Comparison of ENCODE assay signal across 19 cellular contexts in the genomic region with DNA sequence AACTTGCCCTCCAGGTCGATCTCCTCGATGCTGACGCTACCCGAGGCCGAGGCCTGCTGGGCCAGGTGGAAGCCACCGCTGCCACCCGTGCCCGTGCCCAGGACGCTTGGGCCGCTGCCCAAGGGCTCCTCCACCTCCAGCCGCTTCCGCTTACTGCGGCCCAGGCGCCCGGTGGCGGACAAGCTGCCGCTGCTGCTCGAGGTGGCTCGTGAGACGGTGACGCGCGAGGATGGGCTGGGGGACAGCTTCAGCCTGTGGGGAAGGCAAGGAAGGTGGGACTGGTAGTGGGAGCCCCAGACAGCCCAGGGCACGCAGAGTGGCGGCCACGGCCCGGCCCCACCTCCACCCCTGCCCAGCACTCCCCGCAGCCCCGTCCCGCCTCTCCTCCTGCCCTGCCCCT. TPM values are rescaled to one million over a fixed set of nuclear protein-coding genes. Genes with fewer than 3 reads are reported as not detected.
DNase-seq lines count a peak whose midpoint lies in the region; ATAC-seq, FAIRE-seq and TF ChIP-seq lines count a peak whose summit lies in the region.
"Had no signal": no experiment of that assay in that cellular context is flagged by ENCODE, and none has a peak within 500 bp of the region (broad histone marks: within the 10 kb centered on the region; RNA-seq: fewer than 3 reads in every experiment).

No MANE protein-coding gene starts in this region.

- H3K4ac ChIP-seq in neuronal stem cell (ENCODE audit: low read length) = no peak overlapping the region

- intact Hi-C loops in K562 (cut with micrococcal nuclease) = no loop called here

- H3K27me3 ChIP-seq in GM06990 (replicated peaks; ENCODE audit: control insufficient read depth, insufficient read depth, low read length) (no peaks in the 10 kb centered on the region), K562 (ENCODE audit: control insufficient read depth in 2 of 2, insufficient read depth in 2 of 2, low read length in 2 of 2) (no peaks in the 10 kb centered on the region), neuronal stem cell (ENCODE audit: control insufficient read depth in 3 of 3, insufficient read depth in 3 of 3, low read depth in 1 of 3, low read length in 3 of 3) (no peaks in the 10 kb centered on the region)

- no peak overlapping the region for H3K27ac ChIP-seq in K562 (ENCODE audit: extremely low read depth, low read depth, low read length)
- no peak overlapping the region for H3K27ac ChIP-seq in neuronal stem cell (replicated peaks; ENCODE audit: low read length)

- H3K23ac ChIP-seq in neuronal stem cell (ENCODE audit: low read depth, low read length, poor library complexity) = peak overlapping the region; percentile 65

- no peak overlapping the region for H3K4me3 ChIP-seq in GM06990 (replicated peaks; ENCODE audit: low read depth, low read length)
- no peak overlapping the region for H3K4me3 ChIP-seq in K562
- H3K4me3 ChIP-seq in neuronal stem cell (ENCODE audit: low read length in 2 of 2) = no peak overlapping the region
- H3K4me3 ChIP-seq: GM12878, GM23338 had no signal

- POLR2A ChIA-PET in K562 (lab: Yijun Ruan, JAX) = interaction anchor here (0.6 to 1.4 kb wide), 2 partner anchors 9 to 24 kb away, joined by 3 read pairs; no protein-coding TSS in a partner anchor

- peaks cover 41% of the 10 kb centered on the region for H3K36me3 ChIP-seq in GM06990 (ENCODE audit: control insufficient read depth, insufficient read depth, low read length)
- peaks cover 83% of the 10 kb centered on the region; the same call in 2 of the 3 replicates for H3K36me3 ChIP-seq in K562 (ENCODE audit: control insufficient read depth, insufficient read depth, low read length)
- H3K36me3 ChIP-seq in neuronal stem cell (replicated peaks in 1 of 2; ENCODE audit: control insufficient read depth in 2 of 2, insufficient read depth in 2 of 2, low read length in 2 of 2) = peaks cover 59 to 80% of the 10 kb centered on the region in 2 donors

- H3K79me2 ChIP-seq in K562 (ENCODE audit: control insufficient read depth, insufficient read depth, low read length) = no peaks in the 10 kb centered on the region; the same call in 2 of the 3 replicates

- H3K4me1 ChIP-seq in K562 (replicated peaks in 1 of 2; ENCODE audit: control insufficient read depth in 2 of 2, insufficient read depth in 2 of 2, low read length in 2 of 2) (peaks cover 0 to 36% of the 10 kb centered on the region in 2 experiments; a peak in 2 of 5 replicates), neuronal stem cell (ENCODE audit: control insufficient read depth in 2 of 2, insufficient read depth in 1 of 2, low read depth in 1 of 2, low read length in 2 of 2) (no peaks in the 10 kb centered on the region)

- CTCF ChIA-PET in K562 (lab: Yijun Ruan, JAX; ENCODE audit: low intra/inter-chr PET ratio) = no interaction called here

- H2BK5ac ChIP-seq in neuronal stem cell (ENCODE audit: low read length) = no peak overlapping the region

- H4K8ac ChIP-seq in neuronal stem cell (ENCODE audit: low read depth, low read length) = no peak overlapping the region

- H3K14ac ChIP-seq in neuronal stem cell (ENCODE audit: low read length) = no peak overlapping the region

- H2BK15ac ChIP-seq in neuronal stem cell (ENCODE audit: low read length) = no peak overlapping the region

- 92% methylated on average over 21 of the region's 30 CpGs for WGBS in K562 (ENCODE audit: insufficient coverage, low coverage, missing lambda C conversion rate)
- no CpG with 5 or more reads among the region's 30 CpGs for WGBS in neuronal stem cell (ENCODE audit: extremely low coverage in 2 of 2, insufficient read length in 2 of 2, insufficient replicate concordance in 1 of 2), 2 donors

- FAIRE-seq in K562 (lab: Jason Lieb, UNC) = no peak
- FAIRE-seq: G401.6, GM12878, GM19239 had no signal

- no peak overlapping the region for H2BK12ac ChIP-seq in neuronal stem cell (ENCODE audit: low read length)

- H3K79me1 ChIP-seq in neuronal stem cell (ENCODE audit: low read depth, low read length) = peaks cover 19% of the 10 kb centered on the region

- H3K18ac ChIP-seq in neuronal stem cell (ENCODE audit: low read length) = no peak overlapping the region

- in situ Hi-C loops in K562 (cut with MboI) = no loop called here

- no peak overlapping the region for H2BK120ac ChIP-seq in neuronal stem cell (ENCODE audit: low read depth, low read length)

- no TSS peak for BruUV-seq in K562 (replicated peaks; lab: Mats Ljungman, UMichigan)

- DNase-seq in GM06990 (ENCODE audit: extremely low read depth, insufficient read length) (peak; percentile 17), K562 (ENCODE audit: extremely low read depth in 1 of 4, low spot score in 3 of 4) (no peak), neuronal stem cell (ENCODE audit: low spot score) (no peak), HUDEP-2 (lab: John Stamatoyannopoulos, UW; ENCODE audit: unreplicated experiment in 76 of 76) (no peak), NCI-H2081 treated with DMSO at 0.1 percent for 48 hours (lab: John Stamatoyannopoulos, UW) (no peak)
- DNase-seq: C1 segment of cervical spinal cord; Calu3; CD4-positive, alpha-beta memory T cell; COR-L47; DMS53; DMS79 treated with DMSO at 0.1 percent for 48 hours; H9; HFFc6 had no signal

- TF ChIP-seq CTCF in GM06990 (IDR thresholded peaks at IDR 0.05; ENCODE audit: insufficient read depth, low read length, poor library complexity, severe bottlenecking) (no peak), K562 (IDR thresholded peaks at IDR 0.05 in 2 of 3, conservative IDR thresholded peaks at IDR 0.05 in 1 of 3; ENCODE audit: insufficient read depth in 2 of 3, low read depth in 1 of 3, low read length in 3 of 3) (no peak)

- no peak overlapping the region for H3K4me2 ChIP-seq in K562 (ENCODE audit: insufficient read depth, low read length)
- no peak overlapping the region for H3K4me2 ChIP-seq in neuronal stem cell (ENCODE audit: insufficient read depth, low read length, poor library complexity, severe bottlenecking)
- H3K4me2 ChIP-seq: GM23338 had no signal

- H2AFZ ChIP-seq in K562 (ENCODE audit: low read depth, low read length) (no peak overlapping the region), neuronal stem cell (ENCODE audit: low read length) (no peak overlapping the region)
- H2AFZ ChIP-seq: GM23338 had no signal

- TF ChIP-seq EP300 in K562 (IDR thresholded peaks at IDR 0.05; ENCODE audit: low read length) = no peak

- H3K9ac ChIP-seq in K562 (ENCODE audit: insufficient read depth in 1 of 2, low read depth in 2 of 2, low read length in 2 of 2) (no peak overlapping the region), neuronal stem cell (ENCODE audit: low read depth, low read length, poor library complexity) (no peak overlapping the region)

- H3K9me1 ChIP-seq in K562 (ENCODE audit: control insufficient read depth, insufficient read depth, low read length) = no peaks in the 10 kb centered on the region

- H4K91ac ChIP-seq in neuronal stem cell (ENCODE audit: low read depth, low read length, poor library complexity) = no peak overlapping the region

- no peaks in the 10 kb centered on the region for H4K20me1 ChIP-seq in K562 (replicated peaks; ENCODE audit: control insufficient read depth, insufficient read depth, low read length)

- no peak overlapping the region for H2AK5ac ChIP-seq in neuronal stem cell (ENCODE audit: low read depth, low read length)

- ATAC-seq in K562 = no peak
- ATAC-seq in HG03469 (IDR thresholded peaks at IDR 0.05; ENCODE audit: unreplicated experiment) = no peak
- ATAC-seq: GM12878, GM23338, HCT116 had no signal

- H3K9me3 ChIP-seq in K562 (replicated peaks; ENCODE audit: control insufficient read depth, insufficient read depth, low read depth, low read length) (no peaks in the 10 kb centered on the region), neuronal stem cell (replicated peaks in 1 of 2; ENCODE audit: control insufficient read depth in 2 of 2, insufficient read depth in 1 of 2, low read depth in 1 of 2, low read length in 2 of 2) (no peaks in the 10 kb centered on the region)

- no peak for TF ChIP-seq RAD21 in K562 (CRISPR knock-in tag; conservative IDR thresholded peaks at IDR 0.05 in 1 of 2, IDR thresholded peaks at IDR 0.05 in 1 of 2)

- no peak for TF ChIP-seq POLR2A in K562 (conservative IDR thresholded peaks at IDR 0.05)

RNA-seq across cellular contexts. Expression of a gene that starts 6.5 kb away (rescaled TPM):
- 33.4 and 83.5 TPM in 2 replicates for total RNA-seq in K562 (2011; cell fraction: chromatin; rRNA removed; ENCODE audit: low replicate concordance)
- total RNA-seq in K562 (2011; cell fraction: nucleolus; rRNA removed) = 50.0 and 67.9 TPM in 2 replicates
- total RNA-seq in K562 (2011; cell fraction: nucleoplasm; rRNA removed) = 30.1 and 33.7 TPM in 2 replicates
- total RNA-seq in K562 (2014; rRNA removed) (112 and 140 TPM in 2 replicates), K562 (2014; rRNA removed; fragmentation: Illumina TruSeq; extraction: Trizol) (13.8 and 18.7 TPM in 2 replicates), K562 (2015; rRNA removed; fragmentation: Illumina TruSeq; extraction: Trizol) (81.1 and 90.4 TPM in 2 replicates), K562 (2021) (215 and 235 TPM in 2 replicates)
- polyA plus RNA-seq in K562 (2011; rRNA removed) (35.0 and 50.3 TPM in 2 replicates), K562 (2014; fragmentation: Illumina TruSeq; extraction: Trizol) (20.3 and 68.0 TPM in 2 replicates), K562 (2014; fragmentation: Nextera tagmentation; extraction: Ambion mirVana) (10 to 100 TPM; 17.6 to 71.8 TPM), K562 (2014; rRNA removed) (105 and 132 TPM in 2 replicates)
- 77.5 and 236 TPM in 2 replicates for polyA plus RNA-seq in K562 (2011; cell fraction: cytosol; rRNA removed)
- polyA plus RNA-seq in K562 (2011; cell fraction: nucleus; rRNA removed) = 41.8 and 63.1 TPM in 2 replicates
- polyA plus RNA-seq in K562 (2012) = 83.8 and 112 TPM in 2 replicates
- polyA minus RNA-seq in K562 (2011; rRNA and poly(A)+ RNA removed) = 4.1 and 9.6 TPM in 2 replicates
- 27.2 and 34.0 TPM in 2 replicates for polyA minus RNA-seq in K562 (2011; cell fraction: cytosol; rRNA and poly(A)+ RNA removed)
- 18.0 and 20.1 TPM in 2 replicates for polyA minus RNA-seq in K562 (2011; cell fraction: nucleus; rRNA and poly(A)+ RNA removed)
- 75.3 TPM for polyA plus RNA-seq in neuronal stem cell (2013, experiment 1 of 2)
- polyA plus RNA-seq in neuronal stem cell (2013, experiment 2 of 2) = 72.7 TPM

RNA-seq across cellular contexts. Expression of a gene that starts 22.9 kb away (rescaled TPM):
- 40.1 and 85.1 TPM in 2 replicates for total RNA-seq in K562 (2011; cell fraction: chromatin; rRNA removed; ENCODE audit: low replicate concordance)
- total RNA-seq in K562 (2011; cell fraction: nucleolus; rRNA removed) = 40.9 and 42.2 TPM in 2 replicates
- 35.7 and 48.3 TPM in 2 replicates for total RNA-seq in K562 (2011; cell fraction: nucleoplasm; rRNA removed)
- total RNA-seq in K562 (2014; rRNA removed) = 133 and 141 TPM in 2 replicates
- 46.8 and 52.9 TPM in 2 replicates for total RNA-seq in K562 (2014; rRNA removed; fragmentation: Illumina TruSeq; extraction: Trizol)
- total RNA-seq in K562 (2015; rRNA removed; fragmentation: Illumina TruSeq; extraction: Trizol) = 105 and 106 TPM in 2 replicates
- total RNA-seq in K562 (2021) = 98.3 and 123 TPM in 2 replicates
- polyA plus RNA-seq in K562 (2011; rRNA removed) = 90.3 and 94.7 TPM in 2 replicates
- polyA plus RNA-seq in K562 (2011; cell fraction: cytosol; rRNA removed) = 191 and 212 TPM in 2 replicates
- 59.1 and 76.5 TPM in 2 replicates for polyA plus RNA-seq in K562 (2011; cell fraction: nucleus; rRNA removed)
- 58.8 and 94.2 TPM in 2 replicates for polyA plus RNA-seq in K562 (2012)
- 117 and 161 TPM in 2 replicates for polyA plus RNA-seq in K562 (2014; fragmentation: Illumina TruSeq; extraction: Trizol)
- polyA plus RNA-seq in K562 (2014; fragmentation: Nextera tagmentation; extraction: Ambion mirVana) = under 1 TPM; 0.48 to 0.71 TPM
- 94.5 and 105 TPM in 2 replicates for polyA plus RNA-seq in K562 (2014; rRNA removed)
- 57.4 and 85.2 TPM in 2 replicates for polyA minus RNA-seq in K562 (2011; rRNA and poly(A)+ RNA removed)
- polyA minus RNA-seq in K562 (2011; cell fraction: cytosol; rRNA and poly(A)+ RNA removed) = 48.5 and 69.4 TPM in 2 replicates
- polyA minus RNA-seq in K562 (2011; cell fraction: nucleus; rRNA and poly(A)+ RNA removed) = 10.8 and 13.6 TPM in 2 replicates
- polyA plus RNA-seq in neuronal stem cell (2013, experiment 1 of 2) = 123 TPM
- 124 TPM for polyA plus RNA-seq in neuronal stem cell (2013, experiment 2 of 2)

RNA-seq across cellular contexts. Expression of a gene that starts 42.1 kb away (rescaled TPM):
- total RNA-seq in K562 (2011; cell fraction: chromatin; rRNA removed; ENCODE audit: low replicate concordance) = 7.1 and 17.3 TPM in 2 replicates
- 18.6 and 27.0 TPM in 2 replicates for total RNA-seq in K562 (2011; cell fraction: nucleolus; rRNA removed)
- total RNA-seq in K562 (2011; cell fraction: nucleoplasm; rRNA removed) = 12.8 and 19.0 TPM in 2 replicates
- total RNA-seq in K562 (2014; rRNA removed) (3.9 and 4.1 TPM in 2 replicates), K562 (2014; rRNA removed; fragmentation: Illumina TruSeq; extraction: Trizol) (1.7 and 2.1 TPM in 2 replicates), K562 (2015; rRNA removed; fragmentation: Illumina TruSeq; extraction: Trizol) (1.9 and 2.0 TPM in 2 replicates), K562 (2021) (2.9 and 3.1 TPM in 2 replicates)
- polyA plus RNA-seq in K562 (2011; rRNA removed) (2.7 and 4.7 TPM in 2 replicates), K562 (2014; fragmentation: Illumina TruSeq; extraction: Trizol) (0.79 and 1.0 TPM in 2 replicates), K562 (2014; fragmentation: Nextera tagmentation; extraction: Ambion mirVana) (under 1 TPM; 0.06 to 0.18 TPM), K562 (2014; rRNA removed) (2.5 and 2.7 TPM in 2 replicates)
- polyA plus RNA-seq in K562 (2011; cell fraction: cytosol; rRNA removed) = 5.2 and 6.5 TPM in 2 replicates
- 8.7 and 19.6 TPM in 2 replicates for polyA plus RNA-seq in K562 (2011; cell fraction: nucleus; rRNA removed)
- polyA plus RNA-seq in K562 (2012) = 2.9 and 8.2 TPM in 2 replicates
- polyA minus RNA-seq in K562 (2011; rRNA and poly(A)+ RNA removed) = 3.5 and 5.2 TPM in 2 replicates
- polyA minus RNA-seq in K562 (2011; cell fraction: cytosol; rRNA and poly(A)+ RNA removed) = 4.3 and 18.2 TPM in 2 replicates
- polyA minus RNA-seq in K562 (2011; cell fraction: nucleus; rRNA and poly(A)+ RNA removed) = 17.8 and 31.2 TPM in 2 replicates
- 3.0 TPM for polyA plus RNA-seq in neuronal stem cell (2013, experiment 1 of 2)
- 2.3 TPM for polyA plus RNA-seq in neuronal stem cell (2013, experiment 2 of 2)
